In genomic region chrX:11564546-11564945, GRCh38 we compare ENCODE assay signal across 22 cellular contexts.
A peak's percentile ranks its signal among the peaks of the same experiment; 100 is the strongest.
DNase-seq lines count a peak whose midpoint lies in the region; FAIRE-seq and TF ChIP-seq lines count a peak whose summit lies in the region.
"Had no signal": no experiment of that assay in that cellular context is flagged by ENCODE, and none has a peak within 500 bp of the region (broad histone marks: within the 10 kb centered on the region; RNA-seq: fewer than 3 reads in every experiment).

No MANE protein-coding gene starts in this region.

- intact Hi-C loops in Caco-2 (cut with micrococcal nuclease; ENCODE audit: unreplicated experiment): no loop called here

- H3K27me3 Mint-ChIP-seq in astrocyte (ENCODE audit: low read depth, unreplicated experiment) (peaks cover 13% of the 10 kb centered on the region), Caco-2 (ENCODE audit: insufficient read depth, unreplicated experiment) (no peaks in the 10 kb centered on the region)
- H3K27me3 Mint-ChIP-seq: CD4-positive, alpha-beta T cell had no signal

- no peak for TF ChIP-seq POLR2A in GM12892 (IDR thresholded peaks at IDR 0.05; ENCODE audit: low read depth, low read length)

- H3K4me1 ChIP-seq in astrocyte (ENCODE audit: insufficient read depth, low read length): no peaks in the 10 kb centered on the region
- no peaks in the 10 kb centered on the region for H3K4me1 ChIP-seq in Caco-2
- H3K4me1 ChIP-seq: BE2C; BLaER1 treated with 17β-estradiol and CSF1 and Interleukin-3, amounts not matched to agents 10 nM and 100 nM had no signal

- no peaks in the 10 kb centered on the region for H3K4me1 Mint-ChIP-seq in astrocyte (ENCODE audit: low read depth, unreplicated experiment)
- H3K4me1 Mint-ChIP-seq in Caco-2 (ENCODE audit: low read depth, unreplicated experiment): no peaks in the 10 kb centered on the region
- H3K4me1 Mint-ChIP-seq: CD14-positive monocyte; CD8-positive, alpha-beta memory T cell had no signal

- no peak for DNase-seq in GM12892 (ENCODE audit: insufficient read length)
- no peak for DNase-seq in astrocyte (ENCODE audit: low read depth)
- peak; percentile 5 for DNase-seq in fibroblast of peridontal ligament (ENCODE audit: extremely low read depth)
- DNase-seq in Caco-2: no peak
- DNase-seq in GM03348 (ENCODE audit: low spot score): no peak
- DNase-seq in NCI-H128 (lab: John Stamatoyannopoulos, UW; ENCODE audit: unreplicated experiment): no peak
- DNase-seq in central memory CD4-positive, alpha-beta T cell: no peak
- DNase-seq: AML-193; BE2C; Calu3; CD4-positive, alpha-beta T cell; CD8-positive, alpha-beta memory T cell; DMS53; DMS79 treated with DMSO at 0.1 percent for 48 hours; GF-D8; GOT3; HFFc6 had no signal

- CTCF ChIA-PET in Caco-2 (lab: Charles Lee): no interaction called here

- no peak overlapping the region for H3K4me2 ChIP-seq in astrocyte (ENCODE audit: low read length)
- H3K4me2 ChIP-seq: BLaER1 treated with 17β-estradiol and CSF1 and Interleukin-3, amounts not matched to agents 10 nM and 100 nM had no signal

- peak; percentile 14 for FAIRE-seq in GM12892 (lab: Jason Lieb, UNC)
- peak; percentile 87 for FAIRE-seq in astrocyte (lab: Jason Lieb, UNC)
- FAIRE-seq: GM18507, H54 had no signal

- H3K9ac ChIP-seq in astrocyte (ENCODE audit: low read length): no peak overlapping the region
- H3K9ac ChIP-seq: BLaER1 treated with 17β-estradiol and CSF1 and Interleukin-3, amounts not matched to agents 10 nM and 100 nM had no signal

- H3K36me3 ChIP-seq in astrocyte (ENCODE audit: insufficient read depth, low read length) (no peaks in the 10 kb centered on the region), Caco-2 (ENCODE audit: control insufficient read depth, insufficient read depth, low read length) (no peaks in the 10 kb centered on the region)
- H3K36me3 ChIP-seq: BE2C; BLaER1 treated with 17β-estradiol and CSF1 and Interleukin-3, amounts not matched to agents 10 nM and 100 nM; HAP-1 had no signal

- no peak overlapping the region for H3K27ac Mint-ChIP-seq in astrocyte (ENCODE audit: unreplicated experiment)
- H3K27ac Mint-ChIP-seq in Caco-2 (ENCODE audit: unreplicated experiment): no peak overlapping the region
- H3K27ac Mint-ChIP-seq: CD14-positive monocyte; CD4-positive, alpha-beta T cell; CD8-positive, alpha-beta memory T cell; HFFc6 had no signal

- H3K4me3 ChIP-seq in astrocyte (ENCODE audit: insufficient read depth, low read depth, low read length): no peak overlapping the region
- H3K4me3 ChIP-seq in Caco-2 (ENCODE audit: low read depth, low read length): no peak overlapping the region
- H3K4me3 ChIP-seq: BLaER1 treated with 17β-estradiol and CSF1 and Interleukin-3, amounts not matched to agents 10 nM and 100 nM; HAP-1 had no signal

- no peaks in the 10 kb centered on the region for H3K79me2 ChIP-seq in astrocyte (ENCODE audit: insufficient read depth, low read length)

- TF ChIP-seq CTCF in astrocyte (IDR thresholded peaks at IDR 0.05; ENCODE audit: insufficient read depth, low read depth, low read length) (no peak), Caco-2 (IDR thresholded peaks at IDR 0.05; ENCODE audit: insufficient read depth in 1 of 2, low read depth in 1 of 2, low read length in 1 of 2, severe bottlenecking in 1 of 2, unreplicated experiment in 1 of 2) (no peak)

- no peak overlapping the region for H2AFZ ChIP-seq in astrocyte (ENCODE audit: low read depth, low read length)

- POLR2A ChIA-PET in Caco-2 (lab: Charles Lee): no interaction called here

- no peaks in the 10 kb centered on the region for H3K9me3 Mint-ChIP-seq in astrocyte (ENCODE audit: unreplicated experiment)
- no peaks in the 10 kb centered on the region for H3K9me3 Mint-ChIP-seq in Caco-2 (ENCODE audit: unreplicated experiment)
- H3K9me3 Mint-ChIP-seq: CD4-positive, alpha-beta T cell; CD8-positive, alpha-beta memory T cell; HFFc6 had no signal

- H3K4me3 Mint-ChIP-seq in astrocyte (ENCODE audit: unreplicated experiment): no peak overlapping the region
- H3K4me3 Mint-ChIP-seq in Caco-2 (ENCODE audit: unreplicated experiment): no peak overlapping the region
- H3K4me3 Mint-ChIP-seq: CD14-positive monocyte; CD4-positive, alpha-beta T cell; CD8-positive, alpha-beta memory T cell; HFFc6 had no signal

- H3K36me3 Mint-ChIP-seq in astrocyte (ENCODE audit: low read depth, unreplicated experiment) (no peaks in the 10 kb centered on the region), Caco-2 (ENCODE audit: insufficient read depth, unreplicated experiment) (no peaks in the 10 kb centered on the region)
- H3K36me3 Mint-ChIP-seq: CD14-positive monocyte; CD8-positive, alpha-beta memory T cell had no signal

- H4K20me1 ChIP-seq in astrocyte (ENCODE audit: insufficient read depth, low read length): no peaks in the 10 kb centered on the region
- H4K20me1 ChIP-seq: BLaER1 treated with 17β-estradiol and CSF1 and Interleukin-3, amounts not matched to agents 10 nM and 100 nM had no signal

- BruUV-seq in Caco-2 (replicated peaks; lab: Mats Ljungman, UMichigan): no TSS peak

- no peak overlapping the region for H3K27ac ChIP-seq in astrocyte (ENCODE audit: low read depth, low read length)
- H3K27ac ChIP-seq: BLaER1 treated with 17β-estradiol and CSF1 and Interleukin-3, amounts not matched to agents 10 nM and 100 nM had no signal

- H3K27me3 ChIP-seq in astrocyte (ENCODE audit: insufficient read depth, low read length): no peaks in the 10 kb centered on the region
- no peaks in the 10 kb centered on the region for H3K27me3 ChIP-seq in Caco-2 (replicated peaks; ENCODE audit: control insufficient read depth, insufficient read depth, low read length)
- H3K27me3 ChIP-seq: BE2C had no signal

- H3K9me3 ChIP-seq in astrocyte (ENCODE audit: insufficient read depth, low read depth, low read length) (no peaks in the 10 kb centered on the region), Caco-2 (no peaks in the 10 kb centered on the region)
- H3K9me3 ChIP-seq: BE2C; BLaER1 treated with 17β-estradiol and CSF1 and Interleukin-3, amounts not matched to agents 10 nM and 100 nM; HAP-1 had no signal
